20 cellular contexts compared by ENCODE assay signal in the genomic region with DNA sequence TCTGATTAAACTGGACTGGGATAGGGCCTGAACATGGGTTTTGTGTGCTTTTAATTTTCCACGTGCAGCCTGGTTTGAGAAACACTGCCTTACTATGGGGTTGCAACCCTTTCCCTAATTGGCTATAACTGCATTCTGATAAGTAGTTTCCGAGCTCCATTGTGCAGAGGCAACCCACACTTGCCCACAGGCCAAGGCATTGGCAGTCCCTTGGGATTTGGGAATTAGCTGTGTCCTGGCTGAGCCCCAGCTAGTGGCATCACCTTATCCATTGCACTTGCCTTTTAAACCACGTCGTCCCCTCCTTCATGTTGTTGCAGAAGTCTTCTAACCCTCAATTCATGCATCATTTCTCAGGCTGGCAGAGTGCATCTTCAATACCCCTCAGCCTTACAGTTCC. TPM values are rescaled to one million over a fixed set of nuclear protein-coding genes. Genes with fewer than 3 reads are reported as not detected.
DNase-seq lines count a peak whose midpoint lies in the region; ATAC-seq, FAIRE-seq and TF ChIP-seq lines count a peak whose summit lies in the region.
"Had no signal": no experiment of that assay in that cellular context is flagged by ENCODE, and none has a peak within 500 bp of the region (broad histone marks: within the 10 kb centered on the region; RNA-seq: fewer than 3 reads in every experiment).

No MANE protein-coding gene starts in this region.

- POLR2A ChIA-PET in A673 (lab: Charles Lee; ENCODE audit: low non-redundant PET) = no interaction called here

- TF ChIP-seq CTCF in A673 (conservative IDR thresholded peaks at IDR 0.05; ENCODE audit: low read depth, low read length) = no peak

- 75 to 84% (median 82%) methylated on average over 4 of the region's 4 CpGs for WGBS in small intestine, 3 donors

- BruUV-seq in A673 (replicated peaks; lab: Mats Ljungman, UMichigan) = no TSS peak

- H3K27ac ChIP-seq in A673 (ENCODE audit: low read depth, low read length, poor library complexity, severe bottlenecking) (no peak overlapping the region), small intestine (ENCODE audit: low read depth in 1 of 2, low read length in 1 of 2) (no peak overlapping the region)
- H3K27ac ChIP-seq: adrenal gland, colonic mucosa, pancreas, right atrium auricular region had no signal

- CTCF ChIA-PET in A673 (lab: Charles Lee) = no interaction called here

- no peak for FAIRE-seq in small intestine (lab: Jason Lieb, UNC)
- FAIRE-seq: bronchial epithelial cell, pancreas had no signal

- peak; percentile 10 for DNase-seq in NCI-H1105 treated with DMSO at 0.1 percent for 48 hours (lab: John Stamatoyannopoulos, UW)
- no peak for DNase-seq in NCI-H1105 (lab: John Stamatoyannopoulos, UW)
- DNase-seq in A673 (ENCODE audit: low spot score) = peak; percentile 13
- peak; percentile 44 for DNase-seq in NCI-H69 (lab: John Stamatoyannopoulos, UW)
- peak; percentile 14 for DNase-seq in fibroblast of gingiva (ENCODE audit: low read depth)
- no peak for DNase-seq in LoVo (ENCODE audit: low spot score)
- no peak for DNase-seq in small intestine
- DNase-seq: 8988T; adrenal gland; AML-193; colonic mucosa; endodermal cell; NCI-H1930; NCI-H446 treated with DMSO at 0.1 percent for 48 hours; pancreas; stimulated activated CD4-positive, alpha-beta T cell treated with anti-CD3 and anti-CD28 coated beads, Interleukin-12 subunit alpha, Interleukin-12 subunit beta, amount 100 ng/mL, for 4 hours; trophoblast cell had no signal

- H3K4me3 ChIP-seq in A673 (ENCODE audit: low read depth, low read length, poor library complexity, severe bottlenecking) = no peak overlapping the region
- no peak overlapping the region for H3K4me3 ChIP-seq in small intestine (ENCODE audit: low read depth in 1 of 2, low read length in 2 of 2)
- H3K4me3 ChIP-seq: adrenal gland, colonic mucosa, pancreas, right atrium auricular region had no signal

- peaks cover 28% of the 10 kb centered on the region for H3K36me3 ChIP-seq in A673 (ENCODE audit: insufficient read depth, low read length, poor library complexity, severe bottlenecking)
- H3K36me3 ChIP-seq in small intestine (ENCODE audit: control insufficient read depth in 2 of 2, insufficient read depth in 2 of 2, low read length in 2 of 2) = peaks cover 4 to 7% of the 10 kb centered on the region in 2 donors
- H3K36me3 ChIP-seq: colonic mucosa had no signal

- H3K27me3 ChIP-seq in A673 (replicated peaks; ENCODE audit: insufficient read depth, low read depth, low read length, poor library complexity) (no peaks in the 10 kb centered on the region), small intestine (ENCODE audit: control insufficient read depth in 2 of 2, insufficient read depth in 2 of 2, low read length in 2 of 2) (no peaks in the 10 kb centered on the region)
- H3K27me3 ChIP-seq: adrenal gland, colonic mucosa, pancreas, right atrium auricular region had no signal

- intact Hi-C loops in A673 (cut with micrococcal nuclease; ENCODE audit: unreplicated experiment) = loop anchor here (5.0 kb wide), 1 partner anchor 474 kb away; no protein-coding TSS in a partner anchor

- H3K9me3 ChIP-seq in A673 (ENCODE audit: low read depth, low read length, poor library complexity, severe bottlenecking) = no peaks in the 10 kb centered on the region
- no peaks in the 10 kb centered on the region for H3K9me3 ChIP-seq in small intestine (ENCODE audit: control insufficient read depth, low read depth)
- H3K9me3 ChIP-seq: adrenal gland, colonic mucosa, pancreas, right atrium auricular region had no signal

- ATAC-seq in HG03039 (IDR thresholded peaks at IDR 0.05; ENCODE audit: unreplicated experiment) = no peak

- H3K4me1 ChIP-seq in A673 (ENCODE audit: insufficient read depth, low read length, poor library complexity, severe bottlenecking) = no peaks in the 10 kb centered on the region
- no peaks in the 10 kb centered on the region for H3K4me1 ChIP-seq in small intestine (ENCODE audit: control insufficient read depth in 2 of 2, insufficient read depth in 1 of 2, low read depth in 1 of 2, low read length in 1 of 2)
- H3K4me1 ChIP-seq: adrenal gland, colonic mucosa, right atrium auricular region had no signal

RNA-seq across cellular contexts. Expression of a gene that starts 10.2 kb away (rescaled TPM):
- 11.9 and 14.3 TPM in 2 replicates for total RNA-seq in A673 (2021)
- 10 to 100 TPM in 2 of 3 donors, 1 to 10 TPM in 1; 7.6 to 21.2 (median 13.2) TPM for polyA plus RNA-seq in small intestine

Comparison
In these comparisons a context has a peak if more than half of its experiments do, and no peak if none do; other contexts are left out.
1. DNase-seq: peak in NCI-H1105 treated with DMSO at 0.1 percent for 48 hours (single experiment), A673 (single experiment), NCI-H69 (single experiment) and fibroblast of gingiva (single experiment); none in NCI-H1105 (single experiment), LoVo (single experiment) and small intestine (single experiment).